Comparison of ENCODE assay signal across 1 cellular context in genomic region chr1:23958810-23959460, GRCh38.
TF ChIP-seq lines count a peak whose summit lies in the region.

No MANE protein-coding gene starts in this region.

TF ChIP-seq in K562, 482 proteins besides CTCF, POLR2A, EP300 and RAD21 (continued from another document and continues in another):
- TF ChIP-seq ZNF609 (CRISPR knock-in tag; IDR thresholded peaks at IDR 0.05; ENCODE audit: borderline replicate concordance) (no peak), TBL1XR1 (IDR thresholded peaks at IDR 0.05; ENCODE audit: low read length in 2 of 2) (peak; percentile 60 to 70; a peak in 3 of 4 replicates), ASH1L (IDR thresholded peaks at IDR 0.05; ENCODE audit: borderline replicate concordance, low read depth, partially characterized antibody) (no peak), ZNF282 (CRISPR knock-in tag; IDR thresholded peaks at IDR 0.05) (no peak), NFATC3 (IDR thresholded peaks at IDR 0.05) (peak; percentile 84; the same call in 1 of the 2 replicates), LCOR (CRISPR knock-in tag; IDR thresholded peaks at IDR 0.05) (no peak), TCF15 (CRISPR knock-in tag; IDR thresholded peaks at IDR 0.05) (no peak), DLX4 (CRISPR knock-in tag; IDR thresholded peaks at IDR 0.05) (no peak), TOE1 (IDR thresholded peaks at IDR 0.05; ENCODE audit: borderline replicate concordance) (peak; percentile 12; the same call in 1 of the 2 replicates), TOE1 (CRISPR knock-in tag; IDR thresholded peaks at IDR 0.05; ENCODE audit: borderline replicate concordance, low read depth) (no peak), ATF7 (IDR thresholded peaks at IDR 0.05) (no peak), RUNX1 (IDR thresholded peaks at IDR 0.05; ENCODE audit: low read depth) (no peak; the same call in 1 of the 2 replicates), SAP30 (IDR thresholded peaks at IDR 0.05; ENCODE audit: borderline replicate concordance, insufficient read depth, low read depth, low read length, poor library complexity, severe bottlenecking) (no peak), TAF1 (IDR thresholded peaks at IDR 0.05; ENCODE audit: control insufficient read depth, extremely low read depth, insufficient read depth, low read length, severe bottlenecking) (peak; percentile 92), ZSCAN29 (IDR thresholded peaks at IDR 0.05) (no peak), ZKSCAN3 (CRISPR knock-in tag; IDR thresholded peaks at IDR 0.05) (no peak), CHD4 (IDR thresholded peaks at IDR 0.05; ENCODE audit: insufficient read depth, insufficient replicate concordance, low read depth, low read length, poor library complexity, severe bottlenecking) (no peak), ARID3A (IDR thresholded peaks at IDR 0.05; ENCODE audit: borderline replicate concordance, low read depth, low read length) (no peak), POLR3A (IDR thresholded peaks at IDR 0.05; ENCODE audit: borderline replicate concordance, extremely low read depth, insufficient read depth, insufficient read length) (no peak), SMARCC2 (IDR thresholded peaks at IDR 0.05; ENCODE audit: low read depth) (peak; percentile 41; the same call in 1 of the 2 replicates), GTF2A2 (tag; IDR thresholded peaks at IDR 0.05) (no peak), ELF1 (tag; IDR thresholded peaks at IDR 0.05) (peak; percentile 90), SNAPC5 (CRISPR knock-in tag; IDR thresholded peaks at IDR 0.05) (no peak), ZNF395 (CRISPR knock-in tag; IDR thresholded peaks at IDR 0.05) (peak; percentile 9; the same call in 1 of the 2 replicates), MYBL2 (IDR thresholded peaks at IDR 0.05; ENCODE audit: low read depth) (no peak), MYBL2 (CRISPR knock-in tag; IDR thresholded peaks at IDR 0.05; ENCODE audit: borderline replicate concordance) (no peak), ZC3H11A (IDR thresholded peaks at IDR 0.05; ENCODE audit: low read depth, low read length) (0 out of 2 replicates have a peak, but pooled peaks have one; percentile 11), ZBTB1 (CRISPR knock-in tag; IDR thresholded peaks at IDR 0.05; ENCODE audit: borderline replicate concordance, low read depth) (no peak), JUN (IDR thresholded peaks at IDR 0.05; ENCODE audit: borderline replicate concordance, low read depth, low read length) (peak; percentile 37; the same call in 1 of the 2 replicates), JUN (CRISPR knock-in tag; IDR thresholded peaks at IDR 0.05; ENCODE audit: borderline replicate concordance) (no peak; the same call in 1 of the 2 replicates), MLX (CRISPR knock-in tag; conservative IDR thresholded peaks at IDR 0.05) (no peak), POLR3G (IDR thresholded peaks at IDR 0.05; ENCODE audit: extremely low read depth, insufficient read length, insufficient replicate concordance) (no peak), IRF2 (CRISPR knock-in tag; IDR thresholded peaks at IDR 0.05) (no peak), AFF4 (CRISPR knock-in tag; IDR thresholded peaks at IDR 0.05) (no peak; the same call in 1 of the 2 replicates), THRB (CRISPR knock-in tag; conservative IDR thresholded peaks at IDR 0.05) (no peak), POLR2AphosphoS5 (IDR thresholded peaks at IDR 0.05; ENCODE audit: control insufficient read depth, insufficient read depth, low read depth, low read length) (peak; percentile 85), CEBPB (tag; IDR thresholded peaks at IDR 0.05) (no peak), SREBF2 (CRISPR knock-in tag; IDR thresholded peaks at IDR 0.05) (no peak), BDP1 (IDR thresholded peaks at IDR 0.05; ENCODE audit: insufficient read depth, insufficient read length) (no peak), TARDBP (IDR thresholded peaks at IDR 0.05) (peak; percentile 43; the same call in 1 of the 2 replicates), ZNF639 (CRISPR knock-in tag; conservative IDR thresholded peaks at IDR 0.05 in 1 of 2, IDR thresholded peaks at IDR 0.05 in 1 of 2) (no peak), KDM4B (IDR thresholded peaks at IDR 0.05; ENCODE audit: borderline replicate concordance in 2 of 2, low read depth in 1 of 2) (peak in 1 of 2 experiments; percentile 85; a peak in 1 of 4 replicates), USF2 (CRISPR knock-in tag; IDR thresholded peaks at IDR 0.05) (no peak), FOXK2 (conservative IDR thresholded peaks at IDR 0.05 in 1 of 2, IDR thresholded peaks at IDR 0.05 in 1 of 2; ENCODE audit: low read depth in 2 of 2) (peak; percentile 82 to 83), PRMT5 (CRISPR knock-in tag; IDR thresholded peaks at IDR 0.05) (no peak)
